In the genomic region with DNA sequence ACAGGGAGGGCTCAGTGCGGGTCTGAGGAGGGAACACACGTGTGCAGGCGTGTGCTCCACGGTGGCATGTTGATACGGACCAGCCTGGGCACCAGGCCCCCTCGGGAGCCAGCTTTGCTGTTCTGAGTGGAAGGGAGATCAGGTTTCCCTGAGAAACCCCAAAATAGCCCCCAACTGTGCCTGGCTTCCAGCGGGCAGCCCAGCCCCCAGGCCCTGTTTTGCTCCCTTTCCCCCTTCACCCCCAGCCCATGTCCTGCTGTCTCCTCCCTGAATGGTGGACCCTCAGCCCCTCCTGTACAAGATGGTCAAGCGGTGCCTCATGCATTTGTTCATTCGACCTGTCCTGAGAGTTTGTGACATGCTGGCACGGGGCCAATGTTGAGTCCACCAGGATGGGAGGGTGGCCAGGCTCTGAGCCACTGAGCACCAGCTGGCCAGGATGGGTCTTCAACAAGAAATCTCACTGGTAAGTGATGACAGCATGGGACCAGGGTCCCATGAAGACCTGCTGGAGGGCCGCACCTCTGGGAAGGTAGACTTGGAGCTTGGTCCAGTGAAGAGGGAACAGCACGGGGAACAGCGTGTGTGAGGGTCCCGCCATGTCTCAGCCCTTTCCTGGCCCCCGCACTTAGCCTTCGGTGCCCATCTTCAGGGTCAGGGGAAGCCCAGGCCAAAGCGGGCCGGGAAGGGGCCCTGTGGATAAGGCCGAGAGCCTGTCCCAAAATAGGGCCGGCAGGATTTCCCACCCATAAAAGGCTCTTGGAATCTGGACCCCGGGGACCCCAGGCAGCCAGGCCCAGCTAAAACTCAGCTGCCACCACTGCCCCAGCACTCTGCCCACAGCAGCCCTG, we compare ENCODE assay signal across 1 cellular context.
TF ChIP-seq lines count a peak whose summit lies in the region.

A gene with protein sequence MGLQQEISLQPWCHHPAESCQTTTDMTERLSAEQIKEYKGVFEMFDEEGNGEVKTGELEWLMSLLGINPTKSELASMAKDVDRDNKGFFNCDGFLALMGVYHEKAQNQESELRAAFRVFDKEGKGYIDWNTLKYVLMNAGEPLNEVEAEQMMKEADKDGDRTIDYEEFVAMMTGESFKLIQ (plus strand): TSS at position 419 of the 851 bp plus-strand sequence. CDS start 21 bp downstream, at position 440.

TF ChIP-seq in H1, 55 proteins besides CTCF, POLR2A, EP300 and RAD21:
- TF ChIP-seq NANOG (IDR thresholded peaks at IDR 0.05; ENCODE audit: insufficient read depth, low read depth, low read length, poor library complexity, severe bottlenecking) (no peak), SIX5 (IDR thresholded peaks at IDR 0.05; ENCODE audit: low read depth, low read length) (no peak), CEBPB (IDR thresholded peaks at IDR 0.05; ENCODE audit: low read depth, low read length) (no peak), TBP (IDR thresholded peaks at IDR 0.05; ENCODE audit: low read depth, low read length) (no peak), MAFK (IDR thresholded peaks at IDR 0.05; ENCODE audit: low read depth, low read length) (no peak), EZH2 (IDR thresholded peaks at IDR 0.05; ENCODE audit: low read depth, low read length, severe bottlenecking) (no peak), BACH1 (IDR thresholded peaks at IDR 0.05; ENCODE audit: low read length) (no peak), PHF8 (conservative IDR thresholded peaks at IDR 0.05; ENCODE audit: low read depth, low read length) (no peak), HDAC2 (IDR thresholded peaks at IDR 0.05; ENCODE audit: borderline replicate concordance in 1 of 2, low read depth in 2 of 2, low read length in 2 of 2) (no peak), KDM4A (IDR thresholded peaks at IDR 0.05; ENCODE audit: low read depth, low read length, severe bottlenecking) (no peak), CBX8 (IDR thresholded peaks at IDR 0.05; ENCODE audit: borderline replicate concordance, low read depth, low read length) (no peak)
- TF ChIP-seq, protein P1, sequence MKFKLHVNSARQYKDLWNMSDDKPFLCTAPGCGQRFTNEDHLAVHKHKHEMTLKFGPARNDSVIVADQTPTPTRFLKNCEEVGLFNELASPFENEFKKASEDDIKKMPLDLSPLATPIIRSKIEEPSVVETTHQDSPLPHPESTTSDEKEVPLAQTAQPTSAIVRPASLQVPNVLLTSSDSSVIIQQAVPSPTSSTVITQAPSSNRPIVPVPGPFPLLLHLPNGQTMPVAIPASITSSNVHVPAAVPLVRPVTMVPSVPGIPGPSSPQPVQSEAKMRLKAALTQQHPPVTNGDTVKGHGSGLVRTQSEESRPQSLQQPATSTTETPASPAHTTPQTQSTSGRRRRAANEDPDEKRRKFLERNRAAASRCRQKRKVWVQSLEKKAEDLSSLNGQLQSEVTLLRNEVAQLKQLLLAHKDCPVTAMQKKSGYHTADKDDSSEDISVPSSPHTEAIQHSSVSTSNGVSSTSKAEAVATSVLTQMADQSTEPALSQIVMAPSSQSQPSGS (IDR thresholded peaks at IDR 0.05; ENCODE audit: low read length): no peak
- TF ChIP-seq, protein P2, sequence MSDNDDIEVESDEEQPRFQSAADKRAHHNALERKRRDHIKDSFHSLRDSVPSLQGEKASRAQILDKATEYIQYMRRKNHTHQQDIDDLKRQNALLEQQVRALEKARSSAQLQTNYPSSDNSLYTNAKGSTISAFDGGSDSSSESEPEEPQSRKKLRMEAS (IDR thresholded peaks at IDR 0.05): no peak
